ENCODE assay signal across 7 cellular contexts in genomic region chr22:42437488-42438292, GRCh38. TPM values are rescaled to one million over a fixed set of nuclear protein-coding genes. Genes with fewer than 3 reads are reported as not detected.
A peak's percentile ranks its signal among the peaks of the same experiment; 100 is the strongest.
DNase-seq lines count a peak whose midpoint lies in the region; ATAC-seq, FAIRE-seq and TF ChIP-seq lines count a peak whose summit lies in the region.

No MANE protein-coding gene starts in this region.

- H2AFZ ChIP-seq in H1 (ENCODE audit: low read length), result peak overlapping the region; percentile 86; the same call in 1 of the 2 replicates

- no peak overlapping the region for H3K23ac ChIP-seq in H1 (ENCODE audit: insufficient read length)

- H4K91ac ChIP-seq in H1 (replicated peaks; ENCODE audit: insufficient read length, low read length), result peak overlapping the region; percentile 60

- H3K4me2 ChIP-seq in H1 (ENCODE audit: insufficient read depth in 1 of 2, low read depth in 2 of 2, low read length in 2 of 2), result peak overlapping the region; percentile 88 to 93

- WGBS in H1 (ENCODE audit: extremely low coverage in 1 of 2, insufficient coverage in 1 of 2, insufficient read length in 1 of 2, insufficient replicate concordance in 2 of 2, low coverage in 1 of 2, low lambda C conversion rate in 2 of 2, missing lambda C conversion rate in 1 of 2), 2 experiments, result 5% methylated on average over 32 of the region's 33 CpGs; no CpG with 5 or more reads in 1 of the 2 experiments

- peak overlapping the region; percentile 62 to 80 (median 72) for H3K4me3 ChIP-seq in H1 (ENCODE audit: extremely low read depth in 1 of 4, insufficient read depth in 2 of 4, low read depth in 3 of 4, low read length in 4 of 4)

- TF ChIP-seq CTCF in H1 (IDR thresholded peaks at IDR 0.05; ENCODE audit: control extremely low read depth in 1 of 3, insufficient read depth in 1 of 3, low read depth in 1 of 3, low read length in 3 of 3), result peak; percentile 96 to 98 (median 96)

- peak overlapping the region; percentile 47 for H3K56ac ChIP-seq in H1 (replicated peaks; ENCODE audit: insufficient read length, low read depth, low read length)

- no peak overlapping the region for H3K14ac ChIP-seq in H1 (ENCODE audit: insufficient read length)

- H2BK12ac ChIP-seq in H1 (ENCODE audit: low read depth, low read length), result peak overlapping the region; percentile 90; the same call in 1 of the 2 replicates

- H4K5ac ChIP-seq in H1 (ENCODE audit: insufficient read length, low read depth, low read length), result peak overlapping the region; percentile 72

- peaks cover 0 to 3% (median 2%) of the 10 kb centered on the region in 4 experiments; a peak in 3 of 7 replicates for H3K27me3 ChIP-seq in H1 (replicated peaks in 1 of 4; ENCODE audit: control insufficient read depth in 3 of 4, extremely low read depth in 1 of 4, insufficient read depth in 3 of 4, low read length in 3 of 4)

- H2AK5ac ChIP-seq in H1 (ENCODE audit: low read depth, low read length), result no peak overlapping the region

- H3K79me2 ChIP-seq in H1 (ENCODE audit: control insufficient read depth in 1 of 2, insufficient read depth in 2 of 2, low read length in 2 of 2), result no peaks in the 10 kb centered on the region

- peak overlapping the region; percentile 71 for H3K18ac ChIP-seq in H1 (ENCODE audit: extremely low read depth, low read length)

- H4K8ac ChIP-seq in H1 (ENCODE audit: extremely low read depth, insufficient read depth, low read length), result no peak overlapping the region

- H3K9me3 ChIP-seq in H1 (ENCODE audit: insufficient read depth in 2 of 2, low read depth in 1 of 2, low read length in 1 of 2), result no peaks in the 10 kb centered on the region

- H3K36me3 ChIP-seq in H1 (ENCODE audit: control insufficient read depth in 2 of 4, insufficient read depth in 4 of 4, low read length in 3 of 4), result no peaks in the 10 kb centered on the region

- DNase-seq in NCI-H82 (lab: John Stamatoyannopoulos, UW), result peak; percentile 85
- DNase-seq in activated CD8-positive, alpha-beta memory T cell treated with anti-CD3 and anti-CD28 coated beads for 24 hours, result peak; percentile 95
- peak in 1 of 2 experiments; percentile 92 for DNase-seq in H1 (ENCODE audit: low read depth in 1 of 2, low spot score in 2 of 2)
- DNase-seq in midbrain (lab: John Stamatoyannopoulos, UW), result peak; percentile 71
- peak; percentile 47 to 63 for DNase-seq in stimulated activated CD8-positive, alpha-beta memory T cell treated with anti-CD3 and anti-CD28 coated beads, Interleukin-15, amount 100 ng/mL, for 48 hours (ENCODE audit: low read depth in 2 of 2)

- TF ChIP-seq POLR2A in GM15510 (IDR thresholded peaks at IDR 0.05; ENCODE audit: borderline replicate concordance, extremely low read depth, insufficient read length) (peak; percentile 40), H1 (IDR thresholded peaks at IDR 0.05; ENCODE audit: control extremely low read depth in 1 of 2, low read depth in 2 of 2, low read length in 2 of 2) (no peak)

- TF ChIP-seq EP300 in H1 (IDR thresholded peaks at IDR 0.05; ENCODE audit: borderline replicate concordance in 1 of 2, low read depth in 2 of 2, low read length in 2 of 2), result no peak

- no peaks in the 10 kb centered on the region for H4K20me1 ChIP-seq in H1 (replicated peaks in 1 of 2; ENCODE audit: control insufficient read depth in 1 of 2, insufficient read depth in 2 of 2, low read length in 2 of 2)

- CTCF ChIA-PET in H1 (lab: Charles Lee; ENCODE audit: partially characterized antibody), result interaction anchor here (0.6 to 6.5 kb wide), 34 partner anchors 9 to 392 kb away, joined by 3 to 46 read pairs (median 5); no protein-coding TSS in a partner anchor

- peak overlapping the region; percentile 57; the same call in 1 of the 2 replicates for H2BK20ac ChIP-seq in H1 (ENCODE audit: low read length)

- peak; percentile 96 to 98 for TF ChIP-seq RAD21 in H1 (IDR thresholded peaks at IDR 0.05 in 1 of 2, conservative IDR thresholded peaks at IDR 0.05 in 1 of 2; ENCODE audit: low read depth in 2 of 2, low read length in 2 of 2)

- H3K4me1 ChIP-seq in H1 (replicated peaks in 1 of 4; ENCODE audit: control insufficient read depth in 3 of 4, insufficient read depth in 4 of 4, low read length in 3 of 4), result peaks cover 6 to 29% (median 17%) of the 10 kb centered on the region in 4 experiments

- peak overlapping the region; percentile 52 for H2BK120ac ChIP-seq in H1 (replicated peaks; ENCODE audit: low read depth, low read length)

- POLR2A ChIA-PET in H1 (lab: Charles Lee; ENCODE audit: partially characterized antibody), result interaction anchor here (1.5 to 2.0 kb wide), 3 partner anchors 15 to 268 kb away, joined by 3 to 4 read pairs (median 4); no protein-coding TSS in a partner anchor

- peak; percentile 39 for ATAC-seq in HG03097 (IDR thresholded peaks at IDR 0.05; ENCODE audit: low FRiP score, unreplicated experiment)

- no peak overlapping the region for H3K27ac ChIP-seq in H1 (ENCODE audit: low read depth, low read length)

- no peaks in the 10 kb centered on the region; the same call in 1 of the 2 replicates for H3K79me1 ChIP-seq in H1 (ENCODE audit: low read depth, low read length)

- peak; percentile 82 for FAIRE-seq in H1 (lab: Jason Lieb, UNC)

- H2BK5ac ChIP-seq in H1 (ENCODE audit: low read depth, low read length), result peak overlapping the region; percentile 90; the same call in 1 of the 2 replicates

- no peak overlapping the region; a peak in 3 of 7 replicates for H3K9ac ChIP-seq in H1 (replicated peaks in 1 of 4; ENCODE audit: extremely low read depth in 1 of 4, low read depth in 3 of 4, low read length in 3 of 4)

- H2BK15ac ChIP-seq in H1 (ENCODE audit: low read length), result no peak overlapping the region

- H3K4ac ChIP-seq in H1 (replicated peaks; ENCODE audit: insufficient read length, low read depth, low read length), result peak overlapping the region; percentile 58

- H3K23me2 ChIP-seq in H1 (ENCODE audit: low read depth, low read length), result peaks cover 7% of the 10 kb centered on the region; the same call in 1 of the 2 replicates

TF ChIP-seq in H1, 55 proteins besides CTCF, POLR2A, EP300 and RAD21 (continues in another document):
- TF ChIP-seq SIRT6 (IDR thresholded peaks at IDR 0.05; ENCODE audit: low read length) (no peak), ATF2 (IDR thresholded peaks at IDR 0.05; ENCODE audit: low read length) (0 out of 2 replicates have a peak, but pooled peaks have one; percentile 42), MAFK (IDR thresholded peaks at IDR 0.05; ENCODE audit: low read depth, low read length) (no peak), EGR1 (IDR thresholded peaks at IDR 0.05; ENCODE audit: borderline replicate concordance, low read depth, low read length) (no peak), RXRA (IDR thresholded peaks at IDR 0.05; ENCODE audit: insufficient read depth, low read depth, low read length) (0 out of 2 replicates have a peak, but pooled peaks have one; percentile 63), CHD1 (IDR thresholded peaks at IDR 0.05; ENCODE audit: low read depth, low read length) (no peak), BACH1 (IDR thresholded peaks at IDR 0.05; ENCODE audit: low read length) (peak; percentile 87), TCF12 (IDR thresholded peaks at IDR 0.05; ENCODE audit: low read depth, low read length) (no peak), KDM1A (IDR thresholded peaks at IDR 0.05; ENCODE audit: borderline replicate concordance, low read length) (no peak), SAP30 (IDR thresholded peaks at IDR 0.05; ENCODE audit: insufficient read depth, insufficient replicate concordance, low read length) (peak; percentile 18), TAF1 (IDR thresholded peaks at IDR 0.05; ENCODE audit: low read depth, low read length) (0 out of 2 replicates have a peak, but pooled peaks have one; percentile 17), SIN3A (conservative IDR thresholded peaks at IDR 0.05 in 1 of 2, IDR thresholded peaks at IDR 0.05 in 1 of 2; ENCODE audit: low read depth in 1 of 2, low read length in 2 of 2) (peak in 1 of 2 experiments; percentile 50; a peak in 1 of 4 replicates), CTBP2 (IDR thresholded peaks at IDR 0.05; ENCODE audit: borderline replicate concordance, insufficient read depth, insufficient read length, low read length) (no peak), HDAC2 (IDR thresholded peaks at IDR 0.05; ENCODE audit: borderline replicate concordance in 1 of 2, low read depth in 2 of 2, low read length in 2 of 2) (peak in 1 of 2 experiments; percentile 73; a peak in 2 of 4 replicates), USF2 (IDR thresholded peaks at IDR 0.05; ENCODE audit: low read length) (no peak), TBP (IDR thresholded peaks at IDR 0.05; ENCODE audit: low read depth, low read length) (no peak; the same call in 1 of the 2 replicates), SRF (IDR thresholded peaks at IDR 0.05; ENCODE audit: low read depth, low read length) (no peak), KDM5A (IDR thresholded peaks at IDR 0.05; ENCODE audit: low read length) (peak; percentile 65; the same call in 1 of the 2 replicates)

RNA-seq across cellular contexts. Expression of gene NFAM1, which starts 5.5 kb away (rescaled TPM):
- total RNA-seq in H1 (2021; fragmentation: NEBNext Ultra II Directional; extraction: Animal tissue kit (Norgen Biotek cat#: 25700)), result 0.61 and 0.73 TPM in 2 replicates
- polyA plus RNA-seq in H1 (2011; rRNA removed), result 0.50 and 0.62 TPM in 2 replicates
- 0.37 TPM for polyA plus RNA-seq in H1 (2011; cell fraction: cytosol; rRNA removed)
- 0.54 TPM for polyA plus RNA-seq in H1 (2011; cell fraction: nucleus; rRNA removed)
- polyA plus RNA-seq in H1 (2012, experiment 1 of 2), result 0.80 to 1.1 TPM (median 0.92 TPM) in 4 replicates
- polyA plus RNA-seq in H1 (2012, experiment 2 of 2), result 0.64 TPM
- polyA plus RNA-seq in H1 (2013, experiment 1 of 2), result 0.26 TPM
- polyA plus RNA-seq in H1 (2013, experiment 2 of 2), result 0.35 TPM
- polyA minus RNA-seq in H1 (2011; rRNA and poly(A)+ RNA removed), result 0.54 and 0.59 TPM in 2 replicates
- polyA minus RNA-seq in H1 (2011; cell fraction: cytosol; rRNA and poly(A)+ RNA removed), result 0.51 TPM
- 0.50 TPM for polyA minus RNA-seq in H1 (2011; cell fraction: nucleus; rRNA and poly(A)+ RNA removed)
